Comparison of ENCODE assay signal across 12 cellular contexts in genomic region chr17:63516910-63517824, GRCh38. TPM values are rescaled to one million over a fixed set of nuclear protein-coding genes. Genes with fewer than 3 reads are reported as not detected.
A peak's percentile ranks its signal among the peaks of the same experiment; 100 is the strongest.
DNase-seq lines count a peak whose midpoint lies in the region; ATAC-seq, FAIRE-seq and TF ChIP-seq lines count a peak whose summit lies in the region.
"Had no signal": no experiment of that assay in that cellular context is flagged by ENCODE, and none has a peak within 500 bp of the region (broad histone marks: within the 10 kb centered on the region; RNA-seq: fewer than 3 reads in every experiment).

No MANE protein-coding gene starts in this region.

- H3K79me1 ChIP-seq in H1 (ENCODE audit: low read depth, low read length) = no peaks in the 10 kb centered on the region

- no peaks in the 10 kb centered on the region for H3K79me2 ChIP-seq in H1 (ENCODE audit: control insufficient read depth in 1 of 2, insufficient read depth in 2 of 2, low read length in 2 of 2)

- H3K9me3 ChIP-seq in H1 (ENCODE audit: insufficient read depth in 2 of 2, low read depth in 1 of 2, low read length in 1 of 2) = no peaks in the 10 kb centered on the region
- H3K9me3 ChIP-seq: lower lobe of right lung had no signal

- no peaks in the 10 kb centered on the region for H3K9me3 Mint-ChIP-seq in activated naive CD4-positive, alpha-beta T cell treated with anti-CD3 and anti-CD28 coated beads, Interleukin-2, amount 50 U/mL, for 72 hours
- H3K9me3 Mint-ChIP-seq in activated naive CD4-positive, alpha-beta T cell treated with anti-CD3 and anti-CD28 coated beads, Interleukin-2, amount 10 ng/mL, durations not matched to agents 7 days and 5 days = no peaks in the 10 kb centered on the region
- H3K9me3 Mint-ChIP-seq: CD8-positive, alpha-beta memory T cell had no signal

- no peak for TF ChIP-seq EP300 in H1 (IDR thresholded peaks at IDR 0.05; ENCODE audit: borderline replicate concordance in 1 of 2, low read depth in 2 of 2, low read length in 2 of 2)

- H3K56ac ChIP-seq in H1 (replicated peaks; ENCODE audit: insufficient read length, low read depth, low read length) = no peak overlapping the region

- H3K4me3 Mint-ChIP-seq in activated naive CD4-positive, alpha-beta T cell treated with anti-CD3 and anti-CD28 coated beads, Interleukin-2, amount 10 ng/mL, durations not matched to agents 7 days and 5 days = no peak overlapping the region
- H3K4me3 Mint-ChIP-seq: CD8-positive, alpha-beta memory T cell had no signal

- H3K18ac ChIP-seq in H1 (ENCODE audit: extremely low read depth, low read length) = no peak overlapping the region

- H2BK15ac ChIP-seq in H1 (ENCODE audit: low read length) = 0 out of 2 replicates have a peak overlapping the region, but pooled peaks have one; percentile 11

- H2BK12ac ChIP-seq in H1 (ENCODE audit: low read depth, low read length) = no peak overlapping the region

- H3K4me1 ChIP-seq in H1 (replicated peaks in 1 of 4; ENCODE audit: control insufficient read depth in 3 of 4, insufficient read depth in 4 of 4, low read length in 3 of 4) = peaks cover 2 to 8% (median 5%) of the 10 kb centered on the region in 4 experiments; a peak in 5 of 7 replicates
- H3K4me1 ChIP-seq: lower lobe of right lung had no signal

- H3K9ac ChIP-seq in H1 (replicated peaks in 1 of 4; ENCODE audit: extremely low read depth in 1 of 4, low read depth in 3 of 4, low read length in 3 of 4) = no peak overlapping the region

- H3K4me3 ChIP-seq in NB4 (ENCODE audit: low read depth, low read length) (no peak overlapping the region), H1 (ENCODE audit: extremely low read depth in 1 of 4, insufficient read depth in 2 of 4, low read depth in 3 of 4, low read length in 4 of 4) (no peak overlapping the region)
- H3K4me3 ChIP-seq: lower lobe of right lung had no signal

- H3K27me3 Mint-ChIP-seq in activated naive CD4-positive, alpha-beta T cell treated with anti-CD3 and anti-CD28 coated beads, Interleukin-2, amount 10 ng/mL, durations not matched to agents 7 days and 5 days = peaks cover 49% of the 10 kb centered on the region

- H2BK120ac ChIP-seq in H1 (replicated peaks; ENCODE audit: low read depth, low read length) = no peak overlapping the region

- no peak overlapping the region for H3K4me2 ChIP-seq in H1 (ENCODE audit: insufficient read depth in 1 of 2, low read depth in 2 of 2, low read length in 2 of 2)

- H2AFZ ChIP-seq in H1 (ENCODE audit: low read length) = no peak overlapping the region

- TF ChIP-seq POLR2A in NB4 (IDR thresholded peaks at IDR 0.05; ENCODE audit: extremely low read depth, insufficient read length) (no peak), H1 (IDR thresholded peaks at IDR 0.05; ENCODE audit: control extremely low read depth in 1 of 2, low read depth in 2 of 2, low read length in 2 of 2) (no peak)

- DNase-seq in activated naive CD4-positive, alpha-beta T cell treated with anti-CD3 and anti-CD28 coated beads, Interleukin-2, amount 50 U/mL, for 72 hours (ENCODE audit: low spot score in 2 of 2) = peak in 1 of 2 donors; percentile 75
- no peak for DNase-seq in activated naive CD4-positive, alpha-beta T cell treated with anti-CD3 and anti-CD28 coated beads, Interleukin-2, amount 10 ng/mL, durations not matched to agents 7 days and 5 days
- peak; percentile 9 for DNase-seq in NB4 (ENCODE audit: low read depth)
- DNase-seq in H1 (ENCODE audit: low read depth in 1 of 2, low spot score in 2 of 2) = no peak
- DNase-seq in stimulated activated CD8-positive, alpha-beta memory T cell treated with anti-CD3 and anti-CD28 coated beads, Interleukin-4, amount 100 ng/mL, for 48 hours = peak; percentile 69
- DNase-seq in midbrain (lab: John Stamatoyannopoulos, UW) = no peak
- no peak for DNase-seq in NCI-H526 treated with DMSO at 0.1 percent for 48 hours (lab: John Stamatoyannopoulos, UW)
- DNase-seq: anterior cingulate cortex; CD8-positive, alpha-beta memory T cell; lower lobe of right lung; NCI-H446 had no signal

- H3K23me2 ChIP-seq in H1 (ENCODE audit: low read depth, low read length) = no peaks in the 10 kb centered on the region

- no peaks in the 10 kb centered on the region for H4K20me1 ChIP-seq in H1 (replicated peaks in 1 of 2; ENCODE audit: control insufficient read depth in 1 of 2, insufficient read depth in 2 of 2, low read length in 2 of 2)

- H3K36me3 ChIP-seq in H1 (ENCODE audit: control insufficient read depth in 2 of 4, insufficient read depth in 4 of 4, low read length in 3 of 4) = no peaks in the 10 kb centered on the region
- H3K36me3 ChIP-seq: lower lobe of right lung had no signal

- TF ChIP-seq RAD21 in H1 (IDR thresholded peaks at IDR 0.05 in 1 of 2, conservative IDR thresholded peaks at IDR 0.05 in 1 of 2; ENCODE audit: low read depth in 2 of 2, low read length in 2 of 2) = no peak

- no peak overlapping the region for H4K8ac ChIP-seq in H1 (ENCODE audit: extremely low read depth, insufficient read depth, low read length)

- no peaks in the 10 kb centered on the region for H3K27me3 ChIP-seq in H1 (replicated peaks in 1 of 4; ENCODE audit: control insufficient read depth in 3 of 4, extremely low read depth in 1 of 4, insufficient read depth in 3 of 4, low read length in 3 of 4)

- no peak overlapping the region for H2BK5ac ChIP-seq in H1 (ENCODE audit: low read depth, low read length)

- H2AK5ac ChIP-seq in H1 (ENCODE audit: low read depth, low read length) = no peak overlapping the region

- H3K4me1 Mint-ChIP-seq in activated naive CD4-positive, alpha-beta T cell treated with anti-CD3 and anti-CD28 coated beads, Interleukin-2, amount 10 ng/mL, durations not matched to agents 7 days and 5 days = no peaks in the 10 kb centered on the region
- H3K4me1 Mint-ChIP-seq: CD8-positive, alpha-beta memory T cell had no signal

- H3K4ac ChIP-seq in H1 (replicated peaks; ENCODE audit: insufficient read length, low read depth, low read length) = no peak overlapping the region

- no peak for TF ChIP-seq CTCF in NB4 (IDR thresholded peaks at IDR 0.05; ENCODE audit: low read depth, low read length)
- no peak for TF ChIP-seq CTCF in H1 (IDR thresholded peaks at IDR 0.05; ENCODE audit: control extremely low read depth in 1 of 3, insufficient read depth in 1 of 3, low read depth in 1 of 3, low read length in 3 of 3)

- ATAC-seq in activated naive CD4-positive, alpha-beta T cell treated with anti-CD3 and anti-CD28 coated beads, Interleukin-2, amount 50 U/mL, for 72 hours = peak; percentile 88 to 96
- ATAC-seq in HG03565 (IDR thresholded peaks at IDR 0.05; ENCODE audit: unreplicated experiment) = no peak
- ATAC-seq: lower lobe of right lung had no signal

- no peak overlapping the region for H4K91ac ChIP-seq in H1 (replicated peaks; ENCODE audit: insufficient read length, low read length)

- peak overlapping the region in 1 of 2 donors; percentile 60 for H3K27ac Mint-ChIP-seq in activated naive CD4-positive, alpha-beta T cell treated with anti-CD3 and anti-CD28 coated beads, Interleukin-2, amount 50 U/mL, for 72 hours
- no peak overlapping the region for H3K27ac Mint-ChIP-seq in activated naive CD4-positive, alpha-beta T cell treated with anti-CD3 and anti-CD28 coated beads, Interleukin-2, amount 10 ng/mL, durations not matched to agents 7 days and 5 days
- H3K27ac Mint-ChIP-seq: CD8-positive, alpha-beta memory T cell had no signal

- CTCF ChIA-PET in activated naive CD4-positive, alpha-beta T cell treated with anti-CD3 and anti-CD28 coated beads, Interleukin-2, amount 10 ng/mL, durations not matched to agents 7 days and 5 days (lab: Charles Lee) = no interaction called here
- CTCF ChIA-PET in H1 (lab: Charles Lee; ENCODE audit: partially characterized antibody) = interaction anchor here (0.6 to 1.1 kb wide), 2 partner anchors 15 to 62 kb away, joined by 3 read pairs; no protein-coding TSS in a partner anchor

- H3K14ac ChIP-seq in H1 (ENCODE audit: insufficient read length) = no peak overlapping the region

- no peak overlapping the region for H3K27ac ChIP-seq in H1 (ENCODE audit: low read depth, low read length)
- H3K27ac ChIP-seq: lower lobe of right lung had no signal

- no peak overlapping the region for H4K5ac ChIP-seq in H1 (ENCODE audit: insufficient read length, low read depth, low read length)

- POLR2A ChIA-PET in H1 (lab: Charles Lee; ENCODE audit: partially characterized antibody) = no interaction called here

- WGBS in H1 (ENCODE audit: extremely low coverage in 1 of 2, insufficient coverage in 1 of 2, insufficient read length in 1 of 2, insufficient replicate concordance in 2 of 2, low coverage in 1 of 2, low lambda C conversion rate in 2 of 2, missing lambda C conversion rate in 1 of 2), 2 experiments = 86% methylated on average over 6 of the region's 6 CpGs; no CpG with 5 or more reads in 1 of the 2 experiments

- H3K36me3 Mint-ChIP-seq in activated naive CD4-positive, alpha-beta T cell treated with anti-CD3 and anti-CD28 coated beads, Interleukin-2, amount 50 U/mL, for 72 hours = no peaks in the 10 kb centered on the region
- H3K36me3 Mint-ChIP-seq in activated naive CD4-positive, alpha-beta T cell treated with anti-CD3 and anti-CD28 coated beads, Interleukin-2, amount 10 ng/mL, durations not matched to agents 7 days and 5 days = no peaks in the 10 kb centered on the region
- H3K36me3 Mint-ChIP-seq: CD8-positive, alpha-beta memory T cell had no signal

- no peak for FAIRE-seq in H1 (lab: Jason Lieb, UNC)

- H2BK20ac ChIP-seq in H1 (ENCODE audit: low read length) = no peak overlapping the region

- no peak overlapping the region for H3K23ac ChIP-seq in H1 (ENCODE audit: insufficient read length)

RNA-seq across cellular contexts. Expression of gene KCNH6, which starts 6.0 kb away (rescaled TPM):
- total RNA-seq in activated naive CD4-positive, alpha-beta T cell treated with anti-CD3 and anti-CD28 coated beads, Interleukin-2, amount 50 U/mL, for 72 hours = under 1 TPM in 1 of 2 donors, not detected in 1; 0.08 TPM
- 1.8 TPM in 2 replicates for total RNA-seq in H1 (2021; fragmentation: NEBNext Ultra II Directional; extraction: Animal tissue kit (Norgen Biotek cat#: 25700))
- polyA plus RNA-seq in H1 (2011; rRNA removed) = 3.6 and 5.0 TPM in 2 replicates
- polyA plus RNA-seq in H1 (2011; cell fraction: cytosol; rRNA removed) = 2.7 TPM
- polyA plus RNA-seq in H1 (2011; cell fraction: nucleus; rRNA removed) = 4.9 TPM
- polyA plus RNA-seq in H1 (2012, experiment 1 of 2) = 0.84 to 1.8 TPM (median 1.4 TPM) in 4 replicates
- 0.75 TPM for polyA plus RNA-seq in H1 (2012, experiment 2 of 2)
- polyA plus RNA-seq in H1 (2013, experiment 1 of 2) = 2.0 TPM
- polyA plus RNA-seq in H1 (2013, experiment 2 of 2) = 2.1 TPM
- polyA minus RNA-seq in H1 (2011; rRNA and poly(A)+ RNA removed) = 2.8 TPM in 2 replicates
- polyA minus RNA-seq in H1 (2011; cell fraction: cytosol; rRNA and poly(A)+ RNA removed) = 0.95 TPM
- polyA minus RNA-seq in H1 (2011; cell fraction: nucleus; rRNA and poly(A)+ RNA removed) = 2.8 TPM
- total RNA-seq: CD8-positive, alpha-beta memory T cell had no signal
- polyA plus RNA-seq: CD8-positive, alpha-beta memory T cell had no signal

RNA-seq across cellular contexts. Expression of gene DCAF7, which starts 33.1 kb away (rescaled TPM):
- total RNA-seq in activated naive CD4-positive, alpha-beta T cell treated with anti-CD3 and anti-CD28 coated beads, Interleukin-2, amount 50 U/mL, for 72 hours = 100 to 1,000 TPM; 111 to 123 TPM
- total RNA-seq in H1 (2021; fragmentation: NEBNext Ultra II Directional; extraction: Animal tissue kit (Norgen Biotek cat#: 25700)) = 87.3 and 94.1 TPM in 2 replicates
- 74.9 and 97.4 TPM in 2 replicates for polyA plus RNA-seq in H1 (2011; rRNA removed)
- polyA plus RNA-seq in H1 (2011; cell fraction: cytosol; rRNA removed) = 57.6 TPM
- 71.4 TPM for polyA plus RNA-seq in H1 (2011; cell fraction: nucleus; rRNA removed)
- polyA plus RNA-seq in H1 (2012, experiment 1 of 2) = 63.0 to 69.1 TPM (median 65.1 TPM) in 4 replicates
- polyA plus RNA-seq in H1 (2012, experiment 2 of 2) = 54.6 TPM
- 41.2 TPM for polyA plus RNA-seq in H1 (2013, experiment 1 of 2)
- polyA plus RNA-seq in H1 (2013, experiment 2 of 2) = 41.8 TPM
- polyA minus RNA-seq in H1 (2011; rRNA and poly(A)+ RNA removed) = 139 and 144 TPM in 2 replicates
- polyA minus RNA-seq in H1 (2011; cell fraction: cytosol; rRNA and poly(A)+ RNA removed) = 51.2 TPM
- 36.5 TPM for polyA minus RNA-seq in H1 (2011; cell fraction: nucleus; rRNA and poly(A)+ RNA removed)

RNA-seq across cellular contexts. Expression of gene ACE, which starts 40.3 kb away (rescaled TPM):
- under 1 TPM; 0.39 to 0.66 TPM for total RNA-seq in activated naive CD4-positive, alpha-beta T cell treated with anti-CD3 and anti-CD28 coated beads, Interleukin-2, amount 50 U/mL, for 72 hours
- 4.5 and 5.5 TPM in 2 replicates for total RNA-seq in H1 (2021; fragmentation: NEBNext Ultra II Directional; extraction: Animal tissue kit (Norgen Biotek cat#: 25700))
- 2.5 and 4.0 TPM in 2 replicates for polyA plus RNA-seq in H1 (2011; rRNA removed)
- polyA plus RNA-seq in H1 (2011; cell fraction: cytosol; rRNA removed) = 2.7 TPM
- 10.0 TPM for polyA plus RNA-seq in H1 (2011; cell fraction: nucleus; rRNA removed)
- polyA plus RNA-seq in H1 (2012, experiment 1 of 2) = 2.8 to 4.2 TPM (median 3.3 TPM) in 4 replicates
- 2.2 TPM for polyA plus RNA-seq in H1 (2012, experiment 2 of 2)
- 2.7 TPM for polyA plus RNA-seq in H1 (2013, experiment 1 of 2)
- 2.0 TPM for polyA plus RNA-seq in H1 (2013, experiment 2 of 2)
- polyA minus RNA-seq in H1 (2011; rRNA and poly(A)+ RNA removed) = 3.3 and 3.4 TPM in 2 replicates
- 3.1 TPM for polyA minus RNA-seq in H1 (2011; cell fraction: cytosol; rRNA and poly(A)+ RNA removed)
- 10.1 TPM for polyA minus RNA-seq in H1 (2011; cell fraction: nucleus; rRNA and poly(A)+ RNA removed)

Comparison
In these comparisons a context has a peak if more than half of its experiments do, and no peak if none do; other contexts are left out.
1. DNase-seq: peak in NB4 (single experiment) and stimulated activated CD8-positive, alpha-beta memory T cell treated with anti-CD3 and anti-CD28 coated beads, Interleukin-4, amount 100 ng/mL, for 48 hours (single experiment); none in activated naive CD4-positive, alpha-beta T cell treated with anti-CD3 and anti-CD28 coated beads, Interleukin-2, amount 10 ng/mL, durations not matched to agents 7 days and 5 days (single experiment), H1 (0 of 2), midbrain (single experiment) and NCI-H526 treated with DMSO at 0.1 percent for 48 hours (single experiment).